In the genomic region with DNA sequence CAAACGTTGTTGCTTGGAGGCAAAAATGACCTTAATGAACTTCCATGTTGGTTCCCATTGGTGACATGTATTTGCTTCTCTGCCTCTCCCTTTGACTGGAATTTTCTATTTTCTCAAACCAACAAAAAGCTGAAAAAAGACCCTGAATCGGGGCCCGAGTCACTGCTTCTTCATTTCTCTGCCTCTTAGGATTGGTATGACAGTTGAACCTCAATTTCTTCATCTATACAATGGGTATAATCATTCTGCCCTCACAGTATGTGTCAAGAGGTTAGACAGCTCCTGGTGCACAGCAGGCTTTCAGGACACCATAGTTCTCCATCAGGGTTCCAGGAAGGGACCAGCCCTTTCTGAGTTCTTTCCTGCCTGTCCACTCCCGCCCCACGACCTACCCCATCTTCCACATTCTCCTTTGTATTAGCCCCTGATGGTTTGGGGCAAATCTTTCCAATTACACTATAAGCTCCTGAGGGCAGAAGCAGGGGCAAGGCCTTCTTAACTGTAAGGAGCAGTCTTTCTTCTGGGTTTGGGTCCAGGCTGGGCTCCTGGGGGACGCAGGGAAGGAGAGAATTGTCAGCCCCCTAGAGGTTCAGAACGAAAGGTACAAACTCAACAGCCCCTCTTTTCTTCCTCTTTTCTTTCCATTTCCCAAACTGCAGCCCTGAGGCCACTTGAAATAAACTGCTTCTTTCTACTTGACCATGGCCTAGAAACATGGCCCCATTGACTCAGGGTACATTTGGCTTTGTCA, we compare ENCODE assay signal across 2 cellular contexts.
TF ChIP-seq lines count a peak whose summit lies in the region.

No MANE protein-coding gene starts in this region.

TF ChIP-seq in HCT116, 20 proteins besides CTCF, POLR2A, EP300 and RAD21:
- TF ChIP-seq EZH2phosphoT487 (IDR thresholded peaks at IDR 0.05; ENCODE audit: borderline replicate concordance) (no peak), ATF3 (IDR thresholded peaks at IDR 0.05) (no peak), ZFX (IDR thresholded peaks at IDR 0.05) (no peak), SP1 (IDR thresholded peaks at IDR 0.05; ENCODE audit: low read depth) (no peak), TCF7L2 (IDR thresholded peaks at IDR 0.05; ENCODE audit: borderline replicate concordance, extremely low read depth, insufficient read depth, insufficient read length) (no peak), EZH2 (IDR thresholded peaks at IDR 0.05) (no peak), FOSL1 (IDR thresholded peaks at IDR 0.05; ENCODE audit: low read depth) (no peak), ELF1 (IDR thresholded peaks at IDR 0.05; ENCODE audit: borderline replicate concordance, low read depth) (no peak), POLR2AphosphoS5 (IDR thresholded peaks at IDR 0.05; ENCODE audit: low read depth, low read length) (no peak), ZNF274 (IDR thresholded peaks at IDR 0.05; ENCODE audit: low read depth, low read length) (no peak), SRF (IDR thresholded peaks at IDR 0.05; ENCODE audit: low read depth) (no peak), EGR1 (IDR thresholded peaks at IDR 0.05; ENCODE audit: low read depth) (no peak), CEBPB (IDR thresholded peaks at IDR 0.05; ENCODE audit: low read depth) (no peak), SIN3A (IDR thresholded peaks at IDR 0.05; ENCODE audit: low read depth) (no peak), YY1 (IDR thresholded peaks at IDR 0.05; ENCODE audit: extremely low read depth, insufficient replicate concordance, low read depth, low read length) (no peak), MAX (IDR thresholded peaks at IDR 0.05) (no peak), CBX3 (IDR thresholded peaks at IDR 0.05; ENCODE audit: low read depth) (no peak), JUND (IDR thresholded peaks at IDR 0.05) (no peak)
- TF ChIP-seq, protein P1, sequence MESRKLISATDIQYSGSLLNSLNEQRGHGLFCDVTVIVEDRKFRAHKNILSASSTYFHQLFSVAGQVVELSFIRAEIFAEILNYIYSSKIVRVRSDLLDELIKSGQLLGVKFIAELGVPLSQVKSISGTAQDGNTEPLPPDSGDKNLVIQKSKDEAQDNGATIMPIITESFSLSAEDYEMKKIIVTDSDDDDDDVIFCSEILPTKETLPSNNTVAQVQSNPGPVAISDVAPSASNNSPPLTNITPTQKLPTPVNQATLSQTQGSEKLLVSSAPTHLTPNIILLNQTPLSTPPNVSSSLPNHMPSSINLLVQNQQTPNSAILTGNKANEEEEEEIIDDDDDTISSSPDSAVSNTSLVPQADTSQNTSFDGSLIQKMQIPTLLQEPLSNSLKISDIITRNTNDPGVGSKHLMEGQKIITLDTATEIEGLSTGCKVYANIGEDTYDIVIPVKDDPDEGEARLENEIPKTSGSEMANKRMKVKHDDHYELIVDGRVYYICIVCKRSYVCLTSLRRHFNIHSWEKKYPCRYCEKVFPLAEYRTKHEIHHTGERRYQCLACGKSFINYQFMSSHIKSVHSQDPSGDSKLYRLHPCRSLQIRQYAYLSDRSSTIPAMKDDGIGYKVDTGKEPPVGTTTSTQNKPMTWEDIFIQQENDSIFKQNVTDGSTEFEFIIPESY (IDR thresholded peaks at IDR 0.05; ENCODE audit: extremely low read depth, insufficient replicate concordance, low read length) = no peak
- TF ChIP-seq, protein P2, sequence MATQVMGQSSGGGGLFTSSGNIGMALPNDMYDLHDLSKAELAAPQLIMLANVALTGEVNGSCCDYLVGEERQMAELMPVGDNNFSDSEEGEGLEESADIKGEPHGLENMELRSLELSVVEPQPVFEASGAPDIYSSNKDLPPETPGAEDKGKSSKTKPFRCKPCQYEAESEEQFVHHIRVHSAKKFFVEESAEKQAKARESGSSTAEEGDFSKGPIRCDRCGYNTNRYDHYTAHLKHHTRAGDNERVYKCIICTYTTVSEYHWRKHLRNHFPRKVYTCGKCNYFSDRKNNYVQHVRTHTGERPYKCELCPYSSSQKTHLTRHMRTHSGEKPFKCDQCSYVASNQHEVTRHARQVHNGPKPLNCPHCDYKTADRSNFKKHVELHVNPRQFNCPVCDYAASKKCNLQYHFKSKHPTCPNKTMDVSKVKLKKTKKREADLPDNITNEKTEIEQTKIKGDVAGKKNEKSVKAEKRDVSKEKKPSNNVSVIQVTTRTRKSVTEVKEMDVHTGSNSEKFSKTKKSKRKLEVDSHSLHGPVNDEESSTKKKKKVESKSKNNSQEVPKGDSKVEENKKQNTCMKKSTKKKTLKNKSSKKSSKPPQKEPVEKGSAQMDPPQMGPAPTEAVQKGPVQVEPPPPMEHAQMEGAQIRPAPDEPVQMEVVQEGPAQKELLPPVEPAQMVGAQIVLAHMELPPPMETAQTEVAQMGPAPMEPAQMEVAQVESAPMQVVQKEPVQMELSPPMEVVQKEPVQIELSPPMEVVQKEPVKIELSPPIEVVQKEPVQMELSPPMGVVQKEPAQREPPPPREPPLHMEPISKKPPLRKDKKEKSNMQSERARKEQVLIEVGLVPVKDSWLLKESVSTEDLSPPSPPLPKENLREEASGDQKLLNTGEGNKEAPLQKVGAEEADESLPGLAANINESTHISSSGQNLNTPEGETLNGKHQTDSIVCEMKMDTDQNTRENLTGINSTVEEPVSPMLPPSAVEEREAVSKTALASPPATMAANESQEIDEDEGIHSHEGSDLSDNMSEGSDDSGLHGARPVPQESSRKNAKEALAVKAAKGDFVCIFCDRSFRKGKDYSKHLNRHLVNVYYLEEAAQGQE (IDR thresholded peaks at IDR 0.05; ENCODE audit: low read depth) = no peak

TF ChIP-seq in H1, 55 proteins besides CTCF, POLR2A, EP300 and RAD21:
- 0 out of 2 replicates have a peak, but pooled peaks have one; percentile 41 for TF ChIP-seq KDM1A (IDR thresholded peaks at IDR 0.05; ENCODE audit: borderline replicate concordance, low read length)
- TF ChIP-seq RFX5 (IDR thresholded peaks at IDR 0.05; ENCODE audit: borderline replicate concordance, low read depth, low read length) = no peak
